24 cellular contexts compared by ENCODE assay signal in the genomic region with DNA sequence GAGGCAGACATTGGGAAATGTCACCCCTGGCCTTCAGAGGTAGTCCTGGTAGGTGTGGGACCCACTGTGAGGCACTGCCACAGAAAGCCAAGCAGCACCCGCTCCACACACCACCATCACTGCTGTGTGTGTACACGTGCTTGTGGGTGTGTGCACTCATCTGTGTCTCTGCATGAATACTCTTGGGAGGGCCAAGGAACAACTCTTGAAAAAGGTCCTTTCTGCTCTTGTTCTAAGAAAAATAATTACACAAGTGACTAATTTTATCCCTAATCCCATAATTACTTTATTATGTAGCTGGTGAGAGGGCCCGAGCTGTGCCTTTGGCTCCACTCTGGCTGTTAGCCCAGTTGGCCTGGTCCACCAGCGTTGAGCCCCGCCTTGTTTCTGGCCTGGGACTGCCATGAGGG. TPM values are rescaled to one million over a fixed set of nuclear protein-coding genes. Genes with fewer than 3 reads are reported as not detected.
DNase-seq lines count a peak whose midpoint lies in the region; ATAC-seq and TF ChIP-seq lines count a peak whose summit lies in the region.
"Had no signal": no experiment of that assay in that cellular context is flagged by ENCODE, and none has a peak within 500 bp of the region (broad histone marks: within the 10 kb centered on the region; RNA-seq: fewer than 3 reads in every experiment).

No MANE protein-coding gene starts in this region.

- peaks cover 5% of the 10 kb centered on the region for H3K4me1 ChIP-seq in HAP-1
- H3K4me1 ChIP-seq in OCI-LY7 (ENCODE audit: insufficient read depth, low read length, poor library complexity, severe bottlenecking): peaks cover 33% of the 10 kb centered on the region
- H3K4me1 ChIP-seq in thyroid gland: peaks cover 8 to 10% of the 10 kb centered on the region in 2 donors
- no peaks in the 10 kb centered on the region for H3K4me1 ChIP-seq in right cardiac atrium (ENCODE audit: control insufficient read depth, insufficient read depth, low read length)
- H3K4me1 ChIP-seq: prostate gland, SJCRH30 had no signal

- BruUV-seq in OCI-LY7 (replicated peaks; lab: Mats Ljungman, UMichigan): no TSS peak
- BruUV-seq in Calu3 (replicated peaks; lab: Mats Ljungman, UMichigan): no TSS peak

- WGBS in thyroid gland, 2 donors: 45 to 55% methylated on average over 2 to 5 of the region's 5 CpGs
- 85% methylated on average over 5 of the region's 5 CpGs for WGBS in right cardiac atrium

- peaks cover 1% of the 10 kb centered on the region for H3K27me3 Mint-ChIP-seq in memory B cell
- no peaks in the 10 kb centered on the region for H3K27me3 Mint-ChIP-seq in Calu3 (ENCODE audit: unreplicated experiment)
- H3K27me3 Mint-ChIP-seq: central memory CD8-positive, alpha-beta T cell had no signal

- in situ Hi-C loops in HAP-1 (cut with MboI; ENCODE audit: low sequenced_read_pairs): no loop called here

- H3K4me1 Mint-ChIP-seq in memory B cell (peaks cover 9% of the 10 kb centered on the region), Calu3 (ENCODE audit: low read depth, unreplicated experiment) (peaks cover 51% of the 10 kb centered on the region)
- H3K4me1 Mint-ChIP-seq: activated CD8-positive, alpha-beta memory T cell treated with anti-CD3 and anti-CD28 coated beads, Interleukin-2, amount 10 ng/mL, durations not matched to agents 7 days and 5 days; central memory CD8-positive, alpha-beta T cell; immature natural killer cell; naive thymus-derived CD4-positive, alpha-beta T cell had no signal

- H3K36me3 ChIP-seq in HAP-1 (replicated peaks): no peaks in the 10 kb centered on the region
- H3K36me3 ChIP-seq in OCI-LY7 (ENCODE audit: insufficient read depth, low read length): no peaks in the 10 kb centered on the region
- H3K36me3 ChIP-seq in thyroid gland: no peaks in the 10 kb centered on the region
- H3K36me3 ChIP-seq: prostate gland, SJCRH30 had no signal

- H3K27ac Mint-ChIP-seq in memory B cell (no peak overlapping the region), Calu3 (ENCODE audit: unreplicated experiment) (no peak overlapping the region)
- H3K27ac Mint-ChIP-seq: activated CD8-positive, alpha-beta memory T cell treated with anti-CD3 and anti-CD28 coated beads, Interleukin-2, amount 10 ng/mL, durations not matched to agents 7 days and 5 days; activated T-cell treated with anti-CD3 and anti-CD28 coated beads, Interleukin-2, amount 50 U/mL, for 72 hours; immature natural killer cell had no signal

- H2AFZ ChIP-seq in OCI-LY7 (ENCODE audit: low read length): peak overlapping the region; percentile 43; the same call in 1 of the 2 replicates

- no peaks in the 10 kb centered on the region for H3K27me3 ChIP-seq in HAP-1 (ENCODE audit: low read depth)
- no peaks in the 10 kb centered on the region for H3K27me3 ChIP-seq in thyroid gland
- no peaks in the 10 kb centered on the region for H3K27me3 ChIP-seq in right cardiac atrium (ENCODE audit: control insufficient read depth, insufficient read depth)

- H3K4me3 ChIP-seq in HAP-1: no peak overlapping the region
- no peak overlapping the region for H3K4me3 ChIP-seq in OCI-LY7 (ENCODE audit: low read depth, low read length, poor library complexity, severe bottlenecking)
- no peak overlapping the region for H3K4me3 ChIP-seq in thyroid gland (replicated peaks in 1 of 3)
- H3K4me3 ChIP-seq in right cardiac atrium (ENCODE audit: low read length): no peak overlapping the region
- H3K4me3 ChIP-seq: prostate gland, SJCRH30 had no signal

- ATAC-seq in memory B cell (ENCODE audit: low read depth): peak; percentile 99
- no peak for ATAC-seq in right cardiac atrium
- ATAC-seq: activated CD8-positive, alpha-beta memory T cell treated with anti-CD3 and anti-CD28 coated beads, Interleukin-2, amount 10 ng/mL, durations not matched to agents 7 days and 5 days; activated T-cell treated with anti-CD3 and anti-CD28 coated beads, Interleukin-2, amount 50 U/mL, for 72 hours; HCT116; left lobe of liver; naive thymus-derived CD4-positive, alpha-beta T cell had no signal

- H3K9me3 ChIP-seq in HAP-1 (no peaks in the 10 kb centered on the region), OCI-LY7 (ENCODE audit: low read length) (no peaks in the 10 kb centered on the region), thyroid gland (no peaks in the 10 kb centered on the region), right cardiac atrium (ENCODE audit: control insufficient read depth, low read length) (no peaks in the 10 kb centered on the region)
- H3K9me3 ChIP-seq: prostate gland, SJCRH30 had no signal

- H3K27ac ChIP-seq in OCI-LY7 (ENCODE audit: low read depth, low read length, poor library complexity, severe bottlenecking) (no peak overlapping the region), thyroid gland (peak overlapping the region; percentile 34 to 49 (median 39)), right cardiac atrium (ENCODE audit: low read length) (no peak overlapping the region)
- H3K27ac ChIP-seq: KMS-11, prostate gland, SJCRH30 had no signal

- intact Hi-C loops in OCI-LY7 (cut with micrococcal nuclease; ENCODE audit: unreplicated experiment) (no loop called here), thyroid gland (cut with DNase I) (no loop called here), right cardiac atrium (cut with DNase I) (no loop called here), Calu3 (cut with micrococcal nuclease; ENCODE audit: unreplicated experiment) (no loop called here)

- H3K4me3 Mint-ChIP-seq in memory B cell (no peak overlapping the region), Calu3 (ENCODE audit: low read depth, unreplicated experiment) (no peak overlapping the region)
- H3K4me3 Mint-ChIP-seq: activated CD8-positive, alpha-beta memory T cell treated with anti-CD3 and anti-CD28 coated beads, Interleukin-2, amount 10 ng/mL, durations not matched to agents 7 days and 5 days; activated T-cell treated with anti-CD3 and anti-CD28 coated beads, Interleukin-2, amount 50 U/mL, for 72 hours; central memory CD8-positive, alpha-beta T cell; immature natural killer cell; naive thymus-derived CD4-positive, alpha-beta T cell had no signal

- no peaks in the 10 kb centered on the region for H3K9me3 Mint-ChIP-seq in memory B cell
- H3K9me3 Mint-ChIP-seq in Calu3 (ENCODE audit: low read depth, unreplicated experiment): no peaks in the 10 kb centered on the region
- H3K9me3 Mint-ChIP-seq: activated T-cell treated with anti-CD3 and anti-CD28 coated beads, Interleukin-2, amount 50 U/mL, for 72 hours; central memory CD8-positive, alpha-beta T cell; immature natural killer cell; naive thymus-derived CD4-positive, alpha-beta T cell had no signal

- DNase-seq in HAP-1 (ENCODE audit: low spot score in 2 of 2) (peak; percentile 54 to 61), OCI-LY7 (ENCODE audit: low spot score) (peak; percentile 60), memory B cell (ENCODE audit: low spot score in 2 of 2) (no peak), thyroid gland (peak; percentile 64 to 66), NCI-H526 treated with DMSO at 0.1 percent for 48 hours (lab: John Stamatoyannopoulos, UW) (no peak), right cardiac atrium (no peak), Calu3 (no peak)
- DNase-seq: activated CD8-positive, alpha-beta memory T cell treated with anti-CD3 and anti-CD28 coated beads, Interleukin-2, amount 10 ng/mL, durations not matched to agents 7 days and 5 days; activated naive CD4-positive, alpha-beta T cell; activated T-cell treated with anti-CD3 and anti-CD28 coated beads, Interleukin-2, amount 50 U/mL, for 72 hours; dermis blood vessel endothelial cell; immature natural killer cell; MV-4-11; naive thymus-derived CD4-positive, alpha-beta T cell; NCI-H146; NCI-H2107; SJCRH30; T1000; trophoblast cell had no signal

- H3K36me3 Mint-ChIP-seq in memory B cell (no peaks in the 10 kb centered on the region), Calu3 (ENCODE audit: insufficient read depth, unreplicated experiment) (peaks cover 9% of the 10 kb centered on the region)
- H3K36me3 Mint-ChIP-seq: activated CD8-positive, alpha-beta memory T cell treated with anti-CD3 and anti-CD28 coated beads, Interleukin-2, amount 10 ng/mL, durations not matched to agents 7 days and 5 days; immature natural killer cell; naive thymus-derived CD4-positive, alpha-beta T cell had no signal

- H3K4me2 ChIP-seq in OCI-LY7 (ENCODE audit: low read length): peak overlapping the region; percentile 46
- H3K4me2 ChIP-seq: KMS-11 had no signal

- no peak for TF ChIP-seq CTCF in OCI-LY7 (conservative IDR thresholded peaks at IDR 0.05; ENCODE audit: low read length)
- no peak for TF ChIP-seq CTCF in thyroid gland (IDR thresholded peaks at IDR 0.05)
- no peak for TF ChIP-seq CTCF in Calu3 (IDR thresholded peaks at IDR 0.05; ENCODE audit: unreplicated experiment)

- no peak for TF ChIP-seq POLR2A in thyroid gland (IDR thresholded peaks at IDR 0.05)

- H3K79me2 ChIP-seq in OCI-LY7 (ENCODE audit: insufficient read depth, low read depth, low read length): no peaks in the 10 kb centered on the region

- no peaks in the 10 kb centered on the region for H4K20me1 ChIP-seq in OCI-LY7 (ENCODE audit: insufficient read depth, low read length)

- no peaks in the 10 kb centered on the region for H3K9me2 ChIP-seq in OCI-LY7 (ENCODE audit: insufficient read depth, low read length)

- CTCF ChIA-PET in OCI-LY7 (lab: Charles Lee; ENCODE audit: unreplicated experiment): no interaction called here
- CTCF ChIA-PET in Calu3 (lab: Charles Lee): interaction anchor here (1.2 kb wide), 1 partner anchor 138 kb away, joined by 3 read pairs; no protein-coding TSS in a partner anchor

- POLR2A ChIA-PET in OCI-LY7 (lab: Charles Lee): no interaction called here

RNA-seq across cellular contexts. Expression of a gene that starts 21.7 kb away (rescaled TPM):
- total RNA-seq in OCI-LY7 (2014; rRNA removed; shearing (Covaris generic)): 0.26 and 0.54 TPM in 2 replicates
- 1.4 and 1.6 TPM in 2 replicates for total RNA-seq in OCI-LY7 (2022)
- total RNA-seq in thyroid gland: 10 to 100 TPM; 15.4 to 75.2 (median 42.3) TPM
- total RNA-seq in right cardiac atrium: 10 to 100 TPM; 21.9 to 33.8 (median 28.8) TPM
- 12.1 TPM for polyA plus RNA-seq in right cardiac atrium
- 121 and 184 TPM in 2 replicates for total RNA-seq in Calu3 (2022)
- polyA plus RNA-seq: immature natural killer cell had no signal

Comparison
In these comparisons a context has a peak if more than half of its experiments do, and no peak if none do; other contexts are left out.
1. DNase-seq: peak in HAP-1 (2 of 2), OCI-LY7 (single experiment) and thyroid gland (2 of 2); none in memory B cell (0 of 2), NCI-H526 treated with DMSO at 0.1 percent for 48 hours (single experiment), right cardiac atrium (0 of 3) and Calu3 (single experiment).
2. H3K27ac ChIP-seq: peak in thyroid gland (3 of 3); none in OCI-LY7 (single experiment) and right cardiac atrium (single experiment).
3. RNA of a gene that starts 21.7 kb away (total RNA-seq): 121 to 184 TPM in Calu3, 15.4 to 75.2 TPM in thyroid gland and 21.9 to 33.8 TPM in right cardiac atrium; 0.26 to 1.6 TPM in OCI-LY7; every median in the first group is over 4 times any median in the second.